In the genomic region with DNA sequence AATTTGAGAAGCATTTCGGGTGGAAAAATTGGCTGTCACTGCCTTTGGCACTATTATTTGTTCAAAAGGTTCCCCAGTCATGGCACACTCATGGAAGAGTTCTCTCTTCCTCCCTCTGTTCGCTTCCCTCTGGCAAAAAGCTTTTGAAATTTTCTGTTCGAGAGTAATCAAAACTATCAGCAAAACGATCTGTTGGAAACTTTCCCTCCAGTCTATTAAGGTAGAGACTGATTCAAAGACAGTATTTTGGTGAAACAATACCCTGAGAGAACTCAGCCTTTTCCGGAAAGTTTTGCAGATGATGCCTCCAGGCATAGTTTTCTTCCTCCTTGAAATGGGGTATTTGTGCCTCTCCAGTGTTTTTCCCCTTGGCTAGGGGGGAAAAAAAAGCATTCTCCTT, we compare ENCODE assay signal across 25 cellular contexts. TPM values are rescaled to one million over a fixed set of nuclear protein-coding genes. Genes with fewer than 3 reads are reported as not detected.
A peak's percentile ranks its signal among the peaks of the same experiment; 100 is the strongest.
DNase-seq lines count a peak whose midpoint lies in the region; ATAC-seq and TF ChIP-seq lines count a peak whose summit lies in the region.
"Had no signal": no experiment of that assay in that cellular context is flagged by ENCODE, and none has a peak within 500 bp of the region (broad histone marks: within the 10 kb centered on the region; RNA-seq: fewer than 3 reads in every experiment).

No MANE protein-coding gene starts in this region.

- no peak overlapping the region for H3K4me3 Mint-ChIP-seq in MCF 10A (ENCODE audit: unreplicated experiment)
- peak overlapping the region; percentile 70 for H3K4me3 Mint-ChIP-seq in neural crest cell
- H3K4me3 Mint-ChIP-seq: CD4-positive, alpha-beta T cell; H9 had no signal

- TF ChIP-seq CTCF in PC-3 (conservative IDR thresholded peaks at IDR 0.05; ENCODE audit: low read depth, low read length) (no peak), MCF 10A (IDR thresholded peaks at IDR 0.05; ENCODE audit: unreplicated experiment) (no peak), neural crest cell (conservative IDR thresholded peaks at IDR 0.05) (no peak), upper lobe of right lung (IDR thresholded peaks at IDR 0.05) (no peak)

- H3K27me3 Mint-ChIP-seq in MCF 10A (ENCODE audit: insufficient read depth, unreplicated experiment) (no peaks in the 10 kb centered on the region), neural crest cell (ENCODE audit: low read depth) (peaks cover 31% of the 10 kb centered on the region)

- H3K9ac ChIP-seq in PC-3 (ENCODE audit: low read length), result no peak overlapping the region
- H3K9ac ChIP-seq: BLaER1 had no signal

- H3K36me3 Mint-ChIP-seq in MCF 10A (ENCODE audit: insufficient read depth, unreplicated experiment) (no peaks in the 10 kb centered on the region), neural crest cell (ENCODE audit: low read depth) (peaks cover 3% of the 10 kb centered on the region)

- no peaks in the 10 kb centered on the region for H4K20me1 ChIP-seq in PC-3 (ENCODE audit: low read length)
- H4K20me1 ChIP-seq: BLaER1 had no signal

- POLR2A ChIA-PET in PC-3 (lab: Charles Lee; ENCODE audit: unreplicated experiment) (no interaction called here), MCF 10A (lab: Yijun Ruan, JAX) (interaction anchor here (0.6 kb wide), 2 partner anchors 313 to 599 kb away, joined by 4 read pairs; no protein-coding TSS in a partner anchor)

- H3K4me1 ChIP-seq in PC-3 (ENCODE audit: insufficient read depth, low read length) (peaks cover 23% of the 10 kb centered on the region), upper lobe of right lung (no peaks in the 10 kb centered on the region), SJCRH30 (no peaks in the 10 kb centered on the region)
- H3K4me1 ChIP-seq: Peyer's patch had no signal

- H3K27ac ChIP-seq in PC-3 (ENCODE audit: low read length), result no peak overlapping the region
- H3K27ac ChIP-seq in upper lobe of right lung, result no peak overlapping the region
- H3K27ac ChIP-seq in SJCRH30, result no peak overlapping the region
- H3K27ac ChIP-seq: BLaER1, Peyer's patch had no signal

- H3K9me3 Mint-ChIP-seq in MCF 10A (ENCODE audit: unreplicated experiment) (no peaks in the 10 kb centered on the region), neural crest cell (no peaks in the 10 kb centered on the region)

- H3K9me3 ChIP-seq in PC-3 (ENCODE audit: low read length) (no peaks in the 10 kb centered on the region), upper lobe of right lung (no peaks in the 10 kb centered on the region), SJCRH30 (replicated peaks) (no peaks in the 10 kb centered on the region; the same call in 1 of the 2 replicates)
- H3K9me3 ChIP-seq: Peyer's patch had no signal

- CTCF ChIA-PET in PC-3 (lab: Charles Lee) (no interaction called here), MCF 10A (lab: Yijun Ruan, JAX) (no interaction called here)

- peak overlapping the region; percentile 20 for H3K27ac Mint-ChIP-seq in MCF 10A (ENCODE audit: low read depth, unreplicated experiment)
- H3K27ac Mint-ChIP-seq in neural crest cell (ENCODE audit: unreplicated experiment), result no peak overlapping the region
- H3K27ac Mint-ChIP-seq: CD4-positive, alpha-beta T cell had no signal

- H3K27me3 ChIP-seq in PC-3 (ENCODE audit: low read length) (no peaks in the 10 kb centered on the region), upper lobe of right lung (no peaks in the 10 kb centered on the region), SJCRH30 (no peaks in the 10 kb centered on the region)
- H3K27me3 ChIP-seq: Peyer's patch had no signal

- no peak for DNase-seq in PC-3
- no peak for DNase-seq in MCF 10A (ENCODE audit: unreplicated experiment)
- DNase-seq in neural crest cell (ENCODE audit: low read depth, low spot score), result no peak
- no peak for DNase-seq in upper lobe of right lung
- DNase-seq in SJCRH30, result no peak
- DNase-seq: ACHN; CD4-positive, alpha-beta T cell; COR-L47; DMS 273 treated with DMSO at 0.1 percent for 48 hours; DMS79 treated with DMSO at 0.1 percent for 48 hours; H9; KBM-7; NCI-H1092 treated with DMSO at 0.1 percent for 48 hours; NCI-H146; NCI-H2029; NCI-H226; NCI-H510A treated with DMSO at 0.1 percent for 48 hours; NCI-H774; NK-92 treated with Interleukin-12 subunit alpha and Interleukin-12 subunit beta, amount 100 ng/mL, for 24 hours; Peyer's patch had no signal

- peaks cover 27% of the 10 kb centered on the region for H3K79me2 ChIP-seq in PC-3 (ENCODE audit: low read length)

- H2AFZ ChIP-seq in PC-3 (ENCODE audit: low read length), result peak overlapping the region; percentile 57; the same call in 1 of the 2 replicates

- ATAC-seq in PC-3, result no peak
- ATAC-seq in upper lobe of right lung, result no peak
- ATAC-seq in activated CD4-positive, CD25-positive, alpha-beta regulatory T cell treated with anti-CD3 and anti-CD28 coated beads, Interleukin-2, amount 50 U/mL, for 24 hours, result no peak
- ATAC-seq in GM18909 (IDR thresholded peaks at IDR 0.05; ENCODE audit: poor library complexity, unreplicated experiment), result no peak
- ATAC-seq: Right ventricle myocardium inferior had no signal

- H3K4me1 Mint-ChIP-seq in MCF 10A (ENCODE audit: insufficient read depth, unreplicated experiment), result peaks cover 18% of the 10 kb centered on the region
- peaks cover 12% of the 10 kb centered on the region for H3K4me1 Mint-ChIP-seq in neural crest cell

- 0 out of 2 replicates have a peak overlapping the region, but pooled peaks have one; percentile 11 for H3K4me2 ChIP-seq in PC-3 (ENCODE audit: low read length)
- H3K4me2 ChIP-seq: BLaER1 had no signal

- H3K4me3 ChIP-seq in PC-3 (ENCODE audit: low read length) (no peak overlapping the region), upper lobe of right lung (no peak overlapping the region), SJCRH30 (no peak overlapping the region)
- H3K4me3 ChIP-seq: BLaER1, Peyer's patch had no signal

- intact Hi-C loops in PC-3 (cut with micrococcal nuclease) (no loop called here), MCF 10A (cut with micrococcal nuclease) (no loop called here), upper lobe of right lung (cut with DNase I) (no loop called here)

- H3K9me2 ChIP-seq in PC-3 (replicated peaks; ENCODE audit: low read length), result no peaks in the 10 kb centered on the region

- no TSS peak for BruUV-seq in PC-3 (replicated peaks; lab: Mats Ljungman, UMichigan)
- no TSS peak for BruUV-seq in MCF 10A (replicated peaks; lab: Mats Ljungman, UMichigan)

- no peaks in the 10 kb centered on the region for H3F3A ChIP-seq in PC-3 (ENCODE audit: low read length, unreplicated experiment)

- H3K36me3 ChIP-seq in PC-3 (ENCODE audit: low read depth, low read length) (no peaks in the 10 kb centered on the region), upper lobe of right lung (no peaks in the 10 kb centered on the region), SJCRH30 (no peaks in the 10 kb centered on the region)
- H3K36me3 ChIP-seq: BLaER1, Peyer's patch had no signal

RNA-seq across cellular contexts. Expression of a gene that starts 3.6 kb away (rescaled TPM):
- total RNA-seq in PC-3 (2014; rRNA removed), result 67.9 and 75.0 TPM in 2 replicates
- total RNA-seq in MCF 10A (2022), result 0.21 and 0.47 TPM in 2 replicates
- total RNA-seq in neural crest cell, result 10.2 and 11.3 TPM in 2 replicates
- 18.2 TPM for total RNA-seq in upper lobe of right lung
- total RNA-seq in SJCRH30 (2014; rRNA removed; shearing (Covaris generic)), result 13.9 and 14.8 TPM in 2 replicates
- total RNA-seq: CD4-positive, alpha-beta T cell; SK-MEL-5 had no signal
